17 cellular contexts compared by ENCODE assay signal in genomic region chr9:87635656-87636501, GRCh38.
"Had no signal": no experiment of that assay in that cellular context is flagged by ENCODE, and none has a peak within 500 bp of the region (broad histone marks: within the 10 kb centered on the region; RNA-seq: fewer than 3 reads in every experiment).

No MANE protein-coding gene starts in this region.

- ATAC-seq: activated CD4-positive, alpha-beta T cell treated with anti-CD3 and anti-CD28 coated beads for 36 hours; natural killer cell; stimulated activated memory B cell treated with anti-CD40 and anti-IgM and Interleukin-4, amounts not matched to agents 10 μg/mL and 1 μg/mL and 100 μg/mL, for 72 hours had no signal

- H3K27me3 ChIP-seq: dorsolateral prefrontal cortex, spleen, tibial nerve had no signal

- H3K36me3 Mint-ChIP-seq: activated CD4-positive, alpha-beta memory T cell treated with anti-CD3 and anti-CD28 coated beads for 36 hours; activated naive CD8-positive, alpha-beta T cell; natural killer cell; stimulated activated memory B cell treated with anti-CD40 and anti-IgM and Interleukin-4, amounts not matched to agents 10 μg/mL and 1 μg/mL and 100 μg/mL, for 72 hours had no signal

- H3K4me1 Mint-ChIP-seq: activated CD4-positive, alpha-beta T cell treated with anti-CD3 and anti-CD28 coated beads for 36 hours; natural killer cell; stimulated activated memory B cell treated with anti-CD40 and anti-IgM and Interleukin-4, amounts not matched to agents 10 μg/mL and 1 μg/mL and 100 μg/mL, for 72 hours had no signal

- H3K4me3 Mint-ChIP-seq: activated CD4-positive, alpha-beta memory T cell treated with anti-CD3 and anti-CD28 coated beads for 36 hours; activated CD4-positive, alpha-beta T cell treated with anti-CD3 and anti-CD28 coated beads for 36 hours; activated naive CD8-positive, alpha-beta T cell; activated T-helper 1 cell treated with anti-CD3 and anti-CD28 coated beads, Interleukin-12 subunit alpha, Interleukin-12 subunit beta, Interleukin-2, Interleukin-4 antibody, amounts not matched to agents 30 ng/mL and 10 ng/mL and 1 ng/mL, durations not matched to agents 14 hours and 24 hours and 36 hours; natural killer cell; stimulated activated memory B cell treated with anti-CD40 and anti-IgM and Interleukin-4, amounts not matched to agents 10 μg/mL and 1 μg/mL and 100 μg/mL, for 72 hours had no signal

- H3K4me3 ChIP-seq: dorsolateral prefrontal cortex, spleen, tibial nerve had no signal

- DNase-seq: activated CD4-positive, alpha-beta memory T cell treated with anti-CD3 and anti-CD28 coated beads for 36 hours; activated CD4-positive, alpha-beta T cell treated with anti-CD3 and anti-CD28 coated beads for 36 hours; activated gamma-delta T cell treated with Interleukin-2 at 50 U/mL for 16 hours; activated T-cell treated with anti-CD3 and anti-CD28 coated beads for 4 hours; amniotic stem cell; dorsolateral prefrontal cortex; foreskin fibroblast; natural killer cell; spleen; stimulated activated CD4-positive, alpha-beta T cell treated with anti-CD3 and anti-CD28 coated beads, Interleukin-4, amount 100 ng/mL, for 4 hours; SW 1271; T-helper 2 cell had no signal

- H3K27ac Mint-ChIP-seq: activated CD4-positive, alpha-beta memory T cell treated with anti-CD3 and anti-CD28 coated beads for 36 hours; activated CD4-positive, alpha-beta T cell treated with anti-CD3 and anti-CD28 coated beads for 36 hours; activated naive CD8-positive, alpha-beta T cell; activated T-helper 1 cell treated with anti-CD3 and anti-CD28 coated beads, Interleukin-12 subunit alpha, Interleukin-12 subunit beta, Interleukin-2, Interleukin-4 antibody, amounts not matched to agents 30 ng/mL and 10 ng/mL and 1 ng/mL, durations not matched to agents 14 hours and 24 hours and 36 hours; natural killer cell; stimulated activated memory B cell treated with anti-CD40 and anti-IgM and Interleukin-4, amounts not matched to agents 10 μg/mL and 1 μg/mL and 100 μg/mL, for 72 hours had no signal

- H3K4me1 ChIP-seq: spleen had no signal

- H3K9me3 Mint-ChIP-seq: activated CD4-positive, alpha-beta memory T cell treated with anti-CD3 and anti-CD28 coated beads for 36 hours; activated T-helper 1 cell treated with anti-CD3 and anti-CD28 coated beads, Interleukin-12 subunit alpha, Interleukin-12 subunit beta, Interleukin-2, Interleukin-4 antibody, amounts not matched to agents 30 ng/mL and 10 ng/mL and 1 ng/mL, durations not matched to agents 14 hours and 24 hours and 36 hours; natural killer cell; stimulated activated memory B cell treated with anti-CD40 and anti-IgM and Interleukin-4, amounts not matched to agents 10 μg/mL and 1 μg/mL and 100 μg/mL, for 72 hours had no signal

- H3K27ac ChIP-seq: dorsolateral prefrontal cortex, epithelial cell of prostate, tibial nerve had no signal

- H3K27me3 Mint-ChIP-seq: activated CD4-positive, alpha-beta T cell treated with anti-CD3 and anti-CD28 coated beads for 36 hours; activated naive CD8-positive, alpha-beta T cell; stimulated activated memory B cell treated with anti-CD40 and anti-IgM and Interleukin-4, amounts not matched to agents 10 μg/mL and 1 μg/mL and 100 μg/mL, for 72 hours had no signal

- H3K9me3 ChIP-seq: spleen, tibial nerve had no signal
